Comparison of ENCODE assay signal across 8 cellular contexts in genomic region chr7:140390466-140391190, GRCh38. TPM values are rescaled to one million over a fixed set of nuclear protein-coding genes. Genes with fewer than 3 reads are reported as not detected.
DNase-seq lines count a peak whose midpoint lies in the region; ATAC-seq and TF ChIP-seq lines count a peak whose summit lies in the region.

No MANE protein-coding gene starts in this region.

- no peaks in the 10 kb centered on the region for H3K27me3 Mint-ChIP-seq in HFFc6 (ENCODE audit: insufficient read depth)

- no peak overlapping the region for H3K27ac Mint-ChIP-seq in HFFc6

- H3K4me3 Mint-ChIP-seq in HFFc6, result no peak overlapping the region

- peak; percentile 75 for ATAC-seq in GM18502 (IDR thresholded peaks at IDR 0.05; ENCODE audit: poor library complexity, unreplicated experiment)
- peak; percentile 77 for ATAC-seq in GM21717 (IDR thresholded peaks at IDR 0.05; ENCODE audit: unreplicated experiment)
- ATAC-seq in GM18520 (IDR thresholded peaks at IDR 0.05; ENCODE audit: unreplicated experiment), result no peak

- H3K36me3 Mint-ChIP-seq in HFFc6 (ENCODE audit: low read depth), result no peaks in the 10 kb centered on the region

- no peaks in the 10 kb centered on the region for H3K4me1 Mint-ChIP-seq in HFFc6 (ENCODE audit: low read depth)

- DNase-seq in NAMALWA (ENCODE audit: low spot score) (peak; percentile 77), kidney tubule cell (ENCODE audit: low spot score) (peak; percentile 91), NCI-H1436 (lab: John Stamatoyannopoulos, UW) (no peak), HFFc6 (no peak), NCI-H187 (lab: John Stamatoyannopoulos, UW) (no peak)

- H3K9me3 Mint-ChIP-seq in HFFc6, result no peaks in the 10 kb centered on the region

- no peak for TF ChIP-seq CTCF in HFFc6 (IDR thresholded peaks at IDR 0.05)

RNA-seq across cellular contexts. Expression of gene SLC37A3, which starts 7.7 kb away (rescaled TPM):
- 10 to 100 TPM; 26.3 to 32.8 (median 27.1) TPM for total RNA-seq in HFFc6 (2021; fragmentation: NEBNext Ultra II Directional; extraction: Animal tissue kit (Norgen Biotek cat#: 25700))

RNA-seq across cellular contexts. Expression of gene RAB19, which starts 13.2 kb away (rescaled TPM):
- not detected for total RNA-seq in HFFc6 (2021; fragmentation: NEBNext Ultra II Directional; extraction: Animal tissue kit (Norgen Biotek cat#: 25700))

Comparison
In these comparisons a context has a peak if more than half of its experiments do, and no peak if none do; other contexts are left out.
1. DNase-seq: peak in NAMALWA (single experiment) and kidney tubule cell (single experiment); none in NCI-H1436 (single experiment), HFFc6 (single experiment) and NCI-H187 (0 of 2).